ENCODE assay signal across 9 cellular contexts in genomic region chr3:10292505-10293419, GRCh38. TPM values are rescaled to one million over a fixed set of nuclear protein-coding genes. Genes with fewer than 3 reads are reported as not detected.
DNase-seq lines count a peak whose midpoint lies in the region; ATAC-seq lines count a peak whose summit lies in the region.
"Had no signal": no experiment of that assay in that cellular context is flagged by ENCODE, and none has a peak within 500 bp of the region (broad histone marks: within the 10 kb centered on the region; RNA-seq: fewer than 3 reads in every experiment).

GHRL (minus strand) TSS chr3:10292947; CDS start chr3:10290180, 2,767 bp downstream.

- H3K27ac ChIP-seq in skin epidermis: peak within 1 kb of the TSS in 13 of 21 experiments; percentile 8 to 60 (median 35)
- H3K27ac ChIP-seq: C4-2B had no signal

- DNase-seq in activated naive CD4-positive, alpha-beta T cell treated with anti-CD3 and anti-CD28 coated beads, Interleukin-2, amount 10 ng/mL, durations not matched to agents 7 days and 5 days: no peak
- no peak for DNase-seq in activated naive CD4-positive, alpha-beta T cell (lab: John Stamatoyannopoulos, UW)
- DNase-seq in activated CD4-positive, alpha-beta memory T cell treated with anti-CD3 and anti-CD28 coated beads for 36 hours: no peak
- DNase-seq in T1000 (lab: John Stamatoyannopoulos, UW) (no peak), GOT3 (lab: John Stamatoyannopoulos, UW) (no peak)
- DNase-seq in stimulated activated CD4-positive, alpha-beta T cell treated with anti-CD3 and anti-CD28 coated beads, Interleukin-4, amount 100 ng/mL, for 24 hours: no peak

- no peaks in the 10 kb centered on the region for H3K27me3 Mint-ChIP-seq in activated naive CD4-positive, alpha-beta T cell treated with anti-CD3 and anti-CD28 coated beads, Interleukin-2, amount 10 ng/mL, durations not matched to agents 7 days and 5 days
- H3K27me3 Mint-ChIP-seq in activated CD4-positive, alpha-beta memory T cell treated with anti-CD3 and anti-CD28 coated beads for 36 hours: no peaks in the 10 kb centered on the region

- POLR2A ChIA-PET in activated CD4-positive, alpha-beta memory T cell treated with anti-CD3 and anti-CD28 coated beads for 36 hours (lab: Charles Lee): no interaction called here

- H3K9me3 Mint-ChIP-seq in activated naive CD4-positive, alpha-beta T cell treated with anti-CD3 and anti-CD28 coated beads, Interleukin-2, amount 10 ng/mL, durations not matched to agents 7 days and 5 days: no peaks in the 10 kb centered on the region
- H3K9me3 Mint-ChIP-seq in activated CD4-positive, alpha-beta memory T cell treated with anti-CD3 and anti-CD28 coated beads for 36 hours: no peaks in the 10 kb centered on the region

- peak within 1 kb of the TSS; percentile 70 for H3K27ac Mint-ChIP-seq in activated naive CD4-positive, alpha-beta T cell treated with anti-CD3 and anti-CD28 coated beads, Interleukin-2, amount 10 ng/mL, durations not matched to agents 7 days and 5 days
- peak within 1 kb of the TSS; percentile 28 for H3K27ac Mint-ChIP-seq in activated CD4-positive, alpha-beta memory T cell treated with anti-CD3 and anti-CD28 coated beads for 36 hours

- CTCF ChIA-PET in activated naive CD4-positive, alpha-beta T cell treated with anti-CD3 and anti-CD28 coated beads, Interleukin-2, amount 10 ng/mL, durations not matched to agents 7 days and 5 days (lab: Charles Lee): interaction anchor here (0.8 to 1.2 kb wide), 4 partner anchors 13 to 466 kb away, joined by 3 to 4 read pairs (median 3); no protein-coding TSS in a partner anchor
- CTCF ChIA-PET in activated CD4-positive, alpha-beta memory T cell treated with anti-CD3 and anti-CD28 coated beads for 36 hours (lab: Charles Lee): interaction anchor here (1.3 kb wide), 1 partner anchor 12 kb away, joined by 5 read pairs; no protein-coding TSS in a partner anchor

- intact Hi-C loops in activated CD4-positive, alpha-beta memory T cell treated with anti-CD3 and anti-CD28 coated beads for 36 hours (cut with micrococcal nuclease): no loop called here

- H3K4me3 Mint-ChIP-seq in activated naive CD4-positive, alpha-beta T cell treated with anti-CD3 and anti-CD28 coated beads, Interleukin-2, amount 10 ng/mL, durations not matched to agents 7 days and 5 days: no peak within 1 kb of the TSS
- H3K4me3 Mint-ChIP-seq in activated CD4-positive, alpha-beta memory T cell treated with anti-CD3 and anti-CD28 coated beads for 36 hours: no peak within 1 kb of the TSS

- H3K4me1 Mint-ChIP-seq in activated naive CD4-positive, alpha-beta T cell treated with anti-CD3 and anti-CD28 coated beads, Interleukin-2, amount 10 ng/mL, durations not matched to agents 7 days and 5 days: peaks cover 15% of the 10 kb centered on the region
- H3K4me1 Mint-ChIP-seq in activated CD4-positive, alpha-beta memory T cell treated with anti-CD3 and anti-CD28 coated beads for 36 hours (ENCODE audit: low read depth): no peaks in the 10 kb centered on the region

- peak; percentile 77 for ATAC-seq in HG02981 (IDR thresholded peaks at IDR 0.05; ENCODE audit: unreplicated experiment)

- H3K36me3 Mint-ChIP-seq in activated naive CD4-positive, alpha-beta T cell treated with anti-CD3 and anti-CD28 coated beads, Interleukin-2, amount 10 ng/mL, durations not matched to agents 7 days and 5 days: peaks cover 38% of the 10 kb centered on the region
- peaks cover 21% of the 10 kb centered on the region for H3K36me3 Mint-ChIP-seq in activated CD4-positive, alpha-beta memory T cell treated with anti-CD3 and anti-CD28 coated beads for 36 hours

- no peak within 1 kb of the TSS for H3K4me3 ChIP-seq in skin epidermis

RNA-seq across cellular contexts. Expression of gene GHRL, which starts in this region (rescaled TPM):
- under 1 TPM in 1 of 2 experiments, not detected in 1; 0.73 TPM for total RNA-seq in activated CD4-positive, alpha-beta memory T cell treated with anti-CD3 and anti-CD28 coated beads for 36 hours
